Comparison of ENCODE assay signal across 1 cellular context in the genomic region with DNA sequence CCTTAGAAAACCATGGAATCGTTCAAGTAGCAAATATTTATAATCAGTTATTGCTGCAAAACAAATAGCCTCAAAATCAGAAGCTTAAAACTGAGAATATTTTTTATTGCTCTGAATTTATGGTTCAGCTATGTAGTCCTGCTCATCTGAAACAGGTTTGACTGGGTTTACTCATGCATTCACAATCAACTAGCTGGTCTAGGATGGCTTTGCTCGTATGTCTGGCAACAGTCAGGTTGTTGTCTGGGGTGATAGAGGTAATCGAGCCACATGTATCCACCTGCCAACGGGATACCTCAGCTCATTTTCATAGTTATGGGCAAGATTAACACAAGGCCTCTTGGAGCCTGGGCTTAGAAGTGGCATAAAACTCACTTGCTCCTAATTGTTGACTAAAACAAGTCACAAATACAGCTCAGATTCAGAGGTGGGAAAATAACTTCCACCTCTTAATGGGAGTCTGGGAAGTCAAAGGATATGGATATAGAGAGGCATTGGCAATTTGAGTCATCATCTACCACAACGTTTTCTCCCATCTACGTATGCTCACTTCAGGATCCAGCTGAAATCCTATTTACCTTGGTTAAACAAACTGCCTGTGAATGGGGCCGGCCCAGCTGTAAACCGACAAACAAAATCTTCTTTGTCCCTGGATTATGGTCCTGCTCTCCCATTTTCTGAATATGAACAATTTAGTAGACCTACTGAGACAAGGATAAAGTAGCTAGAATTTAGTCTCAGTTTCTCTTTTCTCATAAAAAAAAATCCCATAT.
A peak's percentile ranks its signal among the peaks of the same experiment; 100 is the strongest.
TF ChIP-seq lines count a peak whose summit lies in the region.

No MANE protein-coding gene starts in this region.

TF ChIP-seq in HepG2, 621 proteins besides CTCF, POLR2A, EP300 and RAD21 (continued from another document):
- TF ChIP-seq ETV6 (CRISPR knock-in tag; conservative IDR thresholded peaks at IDR 0.05), result no peak
- TF ChIP-seq NFE2L1 (CRISPR knock-in tag; IDR thresholded peaks at IDR 0.05; ENCODE audit: borderline replicate concordance), result no peak
- no peak for TF ChIP-seq MXD4 (CRISPR knock-in tag; IDR thresholded peaks at IDR 0.05)
- no peak for TF ChIP-seq ZNF367 (CRISPR knock-in tag; IDR thresholded peaks at IDR 0.05; ENCODE audit: borderline replicate concordance)
- no peak for TF ChIP-seq ZNF556 (CRISPR knock-in tag; IDR thresholded peaks at IDR 0.05; ENCODE audit: borderline replicate concordance)
- TF ChIP-seq, protein P1, sequence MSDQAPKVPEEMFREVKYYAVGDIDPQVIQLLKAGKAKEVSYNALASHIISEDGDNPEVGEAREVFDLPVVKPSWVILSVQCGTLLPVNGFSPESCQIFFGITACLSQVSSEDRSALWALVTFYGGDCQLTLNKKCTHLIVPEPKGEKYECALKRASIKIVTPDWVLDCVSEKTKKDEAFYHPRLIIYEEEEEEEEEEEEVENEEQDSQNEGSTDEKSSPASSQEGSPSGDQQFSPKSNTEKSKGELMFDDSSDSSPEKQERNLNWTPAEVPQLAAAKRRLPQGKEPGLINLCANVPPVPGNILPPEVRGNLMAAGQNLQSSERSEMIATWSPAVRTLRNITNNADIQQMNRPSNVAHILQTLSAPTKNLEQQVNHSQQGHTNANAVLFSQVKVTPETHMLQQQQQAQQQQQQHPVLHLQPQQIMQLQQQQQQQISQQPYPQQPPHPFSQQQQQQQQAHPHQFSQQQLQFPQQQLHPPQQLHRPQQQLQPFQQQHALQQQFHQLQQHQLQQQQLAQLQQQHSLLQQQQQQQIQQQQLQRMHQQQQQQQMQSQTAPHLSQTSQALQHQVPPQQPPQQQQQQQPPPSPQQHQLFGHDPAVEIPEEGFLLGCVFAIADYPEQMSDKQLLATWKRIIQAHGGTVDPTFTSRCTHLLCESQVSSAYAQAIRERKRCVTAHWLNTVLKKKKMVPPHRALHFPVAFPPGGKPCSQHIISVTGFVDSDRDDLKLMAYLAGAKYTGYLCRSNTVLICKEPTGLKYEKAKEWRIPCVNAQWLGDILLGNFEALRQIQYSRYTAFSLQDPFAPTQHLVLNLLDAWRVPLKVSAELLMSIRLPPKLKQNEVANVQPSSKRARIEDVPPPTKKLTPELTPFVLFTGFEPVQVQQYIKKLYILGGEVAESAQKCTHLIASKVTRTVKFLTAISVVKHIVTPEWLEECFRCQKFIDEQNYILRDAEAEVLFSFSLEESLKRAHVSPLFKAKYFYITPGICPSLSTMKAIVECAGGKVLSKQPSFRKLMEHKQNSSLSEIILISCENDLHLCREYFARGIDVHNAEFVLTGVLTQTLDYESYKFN (CRISPR knock-in tag; conservative IDR thresholded peaks at IDR 0.05), result peak; percentile 41; the same call in 1 of the 2 replicates
- TF ChIP-seq ZKSCAN8 (CRISPR knock-in tag; IDR thresholded peaks at IDR 0.05; ENCODE audit: borderline replicate concordance), result peak; percentile 43; the same call in 1 of the 2 replicates
- TF ChIP-seq, protein P2, sequence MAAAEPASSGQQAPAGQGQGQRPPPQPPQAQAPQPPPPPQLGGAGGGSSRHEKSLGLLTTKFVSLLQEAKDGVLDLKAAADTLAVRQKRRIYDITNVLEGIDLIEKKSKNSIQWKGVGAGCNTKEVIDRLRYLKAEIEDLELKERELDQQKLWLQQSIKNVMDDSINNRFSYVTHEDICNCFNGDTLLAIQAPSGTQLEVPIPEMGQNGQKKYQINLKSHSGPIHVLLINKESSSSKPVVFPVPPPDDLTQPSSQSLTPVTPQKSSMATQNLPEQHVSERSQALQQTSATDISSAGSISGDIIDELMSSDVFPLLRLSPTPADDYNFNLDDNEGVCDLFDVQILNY (CRISPR knock-in tag; conservative IDR thresholded peaks at IDR 0.05), result no peak
- 0 out of 2 replicates have a peak, but pooled peaks have one; percentile 42 for TF ChIP-seq GATAD2A (CRISPR knock-in tag; IDR thresholded peaks at IDR 0.05)
- no peak for TF ChIP-seq ZNF549 (CRISPR knock-in tag; IDR thresholded peaks at IDR 0.05)
- TF ChIP-seq ZMYM4 (CRISPR knock-in tag; IDR thresholded peaks at IDR 0.05), result peak; percentile 37
- no peak for TF ChIP-seq KLF15 (CRISPR knock-in tag; IDR thresholded peaks at IDR 0.05; ENCODE audit: borderline replicate concordance)
- no peak for TF ChIP-seq MAFF (IDR thresholded peaks at IDR 0.05; ENCODE audit: low read depth, low read length)
- TF ChIP-seq FOSL2 (CRISPR knock-in tag; IDR thresholded peaks at IDR 0.05), result peak; percentile 46
- no peak for TF ChIP-seq IKZF4 (CRISPR knock-in tag; IDR thresholded peaks at IDR 0.05; ENCODE audit: borderline replicate concordance, low read depth, not compliant biosample characterization)
- no peak for TF ChIP-seq ZNF468 (CRISPR knock-in tag; IDR thresholded peaks at IDR 0.05)
- TF ChIP-seq ELF4 (CRISPR knock-in tag; IDR thresholded peaks at IDR 0.05; ENCODE audit: borderline replicate concordance), result no peak
- no peak for TF ChIP-seq MYC (CRISPR knock-in tag; IDR thresholded peaks at IDR 0.05; ENCODE audit: borderline replicate concordance)
- TF ChIP-seq ZNF343 (CRISPR knock-in tag; IDR thresholded peaks at IDR 0.05), result no peak
- TF ChIP-seq NFRKB (IDR thresholded peaks at IDR 0.05), result no peak
